ENCODE assay signal across 8 cellular contexts in genomic region chr3:69306239-69307185, GRCh38.
DNase-seq lines count a peak whose midpoint lies in the region; ATAC-seq and TF ChIP-seq lines count a peak whose summit lies in the region.

No MANE protein-coding gene starts in this region.

- POLR2A ChIA-PET in AG04449 (lab: Yijun Ruan, JAX) = no interaction called here

- CTCF ChIA-PET in AG04449 (lab: Yijun Ruan, JAX) = interaction anchor here (0.6 to 10.7 kb wide), 54 partner anchors 8 to 254 kb away, joined by 3 to 365 read pairs (median 6); partner anchors contain the start of genes LMOD3 and TMF1

- H3K36me3 ChIP-seq in left lung = peaks cover 0 to 8% of the 10 kb centered on the region in 2 donors

- no peaks in the 10 kb centered on the region for H3K27me3 ChIP-seq in left lung

- H3K4me3 ChIP-seq in AG04449 (ENCODE audit: low read depth, low read length) (no peak overlapping the region), left lung (no peak overlapping the region)

- intact Hi-C loops in left lung (cut with DNase I) = loop anchor here in 1 of 2 donors (10.0 kb wide), 1 partner anchor 142 kb away; no protein-coding TSS in a partner anchor

- TF ChIP-seq CTCF in AG04449 (IDR thresholded peaks at IDR 0.05; ENCODE audit: insufficient read depth, low read length, missing control alignments) (peak; percentile 87), left lung (IDR thresholded peaks at IDR 0.05) (peak; percentile 91 to 93)

- ATAC-seq in GM18511 (IDR thresholded peaks at IDR 0.05; ENCODE audit: unreplicated experiment) (peak; percentile 96), HG02981 (IDR thresholded peaks at IDR 0.05; ENCODE audit: unreplicated experiment) (peak; percentile 96), left lung (peak; percentile 97)

- peaks cover 3 to 23% of the 10 kb centered on the region in 2 donors for H3K4me1 ChIP-seq in left lung

- H3K9me3 ChIP-seq in left lung = no peaks in the 10 kb centered on the region

- DNase-seq in AG04449 (ENCODE audit: low read depth, low spot score) = peak; percentile 51
- DNase-seq in NCI-H2227 (lab: John Stamatoyannopoulos, UW; ENCODE audit: unreplicated experiment) = peak; percentile 76
- peak; percentile 68 to 70 for DNase-seq in activated CD4-positive, alpha-beta T cell treated with anti-CD3 and anti-CD28 coated beads for 4 hours
- DNase-seq in left lung = peak in 1 of 2 donors; percentile 74
- peak; percentile 51 to 65 for DNase-seq in stimulated activated CD4-positive, alpha-beta T cell treated with anti-CD3 and anti-CD28 coated beads, Interleukin-4, amount 100 ng/mL, for 4 hours

- H3K27ac ChIP-seq in cingulate gyrus (ENCODE audit: low read depth, low read length) = peak overlapping the region; percentile 90
- H3K27ac ChIP-seq in left lung = peak overlapping the region; percentile 21 to 41
